Comparison of ENCODE assay signal across 6 cellular contexts in genomic region chr12:24833513-24833912, GRCh38.
"Had no signal": no experiment of that assay in that cellular context is flagged by ENCODE, and none has a peak within 500 bp of the region (broad histone marks: within the 10 kb centered on the region; RNA-seq: fewer than 3 reads in every experiment).

No MANE protein-coding gene starts in this region.

- FAIRE-seq: HTR-8/SVneo had no signal

- H3K9ac ChIP-seq: KMS-11 had no signal

- H3K27ac ChIP-seq: HL-60, KMS-11 had no signal

- DNase-seq: IMR-90, KBM-7, KG1 had no signal

- H3K4me2 ChIP-seq: KMS-11 had no signal
